ENCODE assay signal across 29 cellular contexts in genomic region chrX:44897539-44897938, GRCh38. TPM values are rescaled to one million over a fixed set of nuclear protein-coding genes. Genes with fewer than 3 reads are reported as not detected.
"Had no signal": no experiment of that assay in that cellular context is flagged by ENCODE, and none has a peak within 500 bp of the region (broad histone marks: within the 10 kb centered on the region; RNA-seq: fewer than 3 reads in every experiment).

No MANE protein-coding gene starts in this region.

- H3K27me3 ChIP-seq: body of pancreas, colonic mucosa, hepatocyte, right atrium auricular region, suprapubic skin, transverse colon had no signal

- H3K9me3 Mint-ChIP-seq: activated T-helper 17 cell treated with anti-CD3 and anti-CD28 coated beads, Interleukin-2, amount 50 U/mL, for 72 hours; stimulated activated naive CD8-positive, alpha-beta T cell treated with anti-CD3 and anti-CD28 coated beads, Interleukin-15, amount 100 ng/mL, for 72 hours had no signal

- H3K27ac ChIP-seq: body of pancreas, colonic mucosa, epithelial cell of prostate, hepatocyte, prostate gland, right atrium auricular region, suprapubic skin, transverse colon had no signal

- H3K4me1 ChIP-seq: prostate gland had no signal

- H3K4me2 ChIP-seq: hepatocyte had no signal

- H2AFZ ChIP-seq: hepatocyte had no signal

- H3K4me3 Mint-ChIP-seq: activated naive CD8-positive, alpha-beta T cell treated with anti-CD3 and anti-CD28 coated beads for 36 hours; endodermal cell; mesothelial cell of epicardium; stimulated activated naive CD8-positive, alpha-beta T cell treated with anti-CD3 and anti-CD28 coated beads, Interleukin-15, amount 100 ng/mL, for 72 hours had no signal

- H3K36me3 ChIP-seq: colonic mucosa, prostate gland, right atrium auricular region, suprapubic skin, transverse colon had no signal

- H3K27me3 Mint-ChIP-seq: activated naive CD8-positive, alpha-beta T cell treated with anti-CD3 and anti-CD28 coated beads for 36 hours; activated T-helper 17 cell treated with anti-CD3 and anti-CD28 coated beads, Interleukin-2, amount 50 U/mL, for 72 hours; stimulated activated naive CD8-positive, alpha-beta T cell treated with anti-CD3 and anti-CD28 coated beads, Interleukin-15, amount 100 ng/mL, for 72 hours had no signal

- H3K4me3 ChIP-seq: body of pancreas, colonic mucosa, hepatocyte, lung, prostate gland, right atrium auricular region, suprapubic skin, transverse colon had no signal

- H3K27ac Mint-ChIP-seq: activated naive CD8-positive, alpha-beta T cell treated with anti-CD3 and anti-CD28 coated beads for 36 hours; activated T-helper 17 cell treated with anti-CD3 and anti-CD28 coated beads, Interleukin-2, amount 50 U/mL, for 72 hours; endodermal cell; mesothelial cell of epicardium; stimulated activated naive CD8-positive, alpha-beta T cell treated with anti-CD3 and anti-CD28 coated beads, Interleukin-15, amount 100 ng/mL, for 72 hours had no signal

- ATAC-seq: body of pancreas had no signal

- DNase-seq: activated CD4-positive, alpha-beta T cell treated with anti-CD3 and anti-CD28 coated beads, Interleukin-2, amount 50 U/mL, for 1 hour; activated CD4-positive, CD25-positive, alpha-beta regulatory T cell treated with anti-CD3 and anti-CD28 coated beads, Interleukin-2, amount 50 U/mL, for 72 hours; activated naive CD4-positive, alpha-beta T cell; activated naive CD8-positive, alpha-beta T cell treated with anti-CD3 and anti-CD28 coated beads for 36 hours; amniotic stem cell; body of pancreas; caudate nucleus; colonic mucosa; endodermal cell; foreskin fibroblast; islet precursor cell; stimulated activated CD4-positive, alpha-beta T cell treated with anti-CD3 and anti-CD28 coated beads, Interleukin-12 subunit alpha, Interleukin-12 subunit beta, amount 100 ng/mL, for 4 hours; stimulated activated CD4-positive, alpha-beta T cell treated with anti-CD3 and anti-CD28 coated beads, Interleukin-1b, Interleukin-23, amount 100 ng/mL, for 48 hours; stimulated activated CD8-positive, alpha-beta memory T cell treated with anti-CD3 and anti-CD28 coated beads, Interleukin-4, amount 100 ng/mL, for 48 hours; stimulated activated naive CD8-positive, alpha-beta T cell treated with anti-CD3 and anti-CD28 coated beads, Interleukin-15, amount 100 ng/mL, for 72 hours; transverse colon had no signal

- H3K9me3 ChIP-seq: body of pancreas, colonic mucosa, prostate gland, suprapubic skin, transverse colon had no signal

RNA-seq across cellular contexts. Expression of gene DUSP21, which starts 53.7 kb away (rescaled TPM):
- total RNA-seq: activated CD8-positive, alpha-beta memory T cell treated with anti-CD3 and anti-CD28 coated beads for 36 hours; activated naive CD8-positive, alpha-beta T cell treated with anti-CD3 and anti-CD28 coated beads for 36 hours; activated T-helper 17 cell treated with anti-CD3 and anti-CD28 coated beads, Interleukin-2, amount 50 U/mL, for 72 hours; body of pancreas; colonic mucosa; endodermal cell; hepatocyte; left lobe of liver; lung; mesothelial cell of epicardium; omental fat pad; right atrium auricular region; suprapubic skin; T-helper 1 cell treated with Interleukin-12 subunit alpha and Interleukin-12 subunit beta and Interleukin-4 antibody, amounts not matched to agents 30 ng/mL and 1 ng/mL, for 36 hours; transverse colon had no signal
- polyA plus RNA-seq: hepatocyte, lung, neural cell had no signal
